Comparison of ENCODE assay signal across 25 cellular contexts in genomic region chr3:131586277-131586676, GRCh38.
"Had no signal": no experiment of that assay in that cellular context is flagged by ENCODE, and none has a peak within 500 bp of the region (broad histone marks: within the 10 kb centered on the region; RNA-seq: fewer than 3 reads in every experiment).

No MANE protein-coding gene starts in this region.

- ATAC-seq: effector memory CD8-positive, alpha-beta T cell; esophagus mucosa; foreskin keratinocyte; gastrocnemius medialis; gastroesophageal sphincter; heart left ventricle; heart right ventricle had no signal

- H3K4me3 ChIP-seq: colonic mucosa, coronary artery, dorsolateral prefrontal cortex, esophagus muscularis mucosa, esophagus squamous epithelium, gastrocnemius medialis, gastroesophageal sphincter, heart left ventricle, heart right ventricle, hepatocyte had no signal

- DNase-seq: colonic mucosa; cortex of kidney; dermis blood vessel endothelial cell; dorsolateral prefrontal cortex; effector CD4-positive, alpha-beta T cell; effector CD8-positive, alpha-beta T cell; effector memory CD4-positive, alpha-beta T cell; effector memory CD8-positive, alpha-beta T cell; endodermal cell; erythroblast; esophagus squamous epithelium; foreskin fibroblast; foreskin keratinocyte; foreskin melanocyte; gastrocnemius medialis; glutamatergic neuron; head of caudate nucleus; heart left ventricle; heart right ventricle had no signal

- H3K27ac ChIP-seq: colonic mucosa, coronary artery, dorsolateral prefrontal cortex, epithelial cell of prostate, esophagus muscularis mucosa, esophagus squamous epithelium, foreskin keratinocyte, gastrocnemius medialis, gastroesophageal sphincter, heart left ventricle, heart right ventricle, hepatocyte had no signal

- H3K27me3 ChIP-seq: colonic mucosa, dorsolateral prefrontal cortex, esophagus muscularis mucosa, esophagus squamous epithelium, foreskin keratinocyte, gastroesophageal sphincter, heart left ventricle, hepatocyte had no signal

- H2AFZ ChIP-seq: hepatocyte had no signal

- H3K4me1 ChIP-seq: colonic mucosa, esophagus muscularis mucosa, esophagus squamous epithelium, foreskin keratinocyte, gastrocnemius medialis, gastroesophageal sphincter, heart right ventricle had no signal

- H3K9me3 ChIP-seq: colonic mucosa, esophagus muscularis mucosa, esophagus squamous epithelium, gastrocnemius medialis, gastroesophageal sphincter, heart left ventricle, heart right ventricle had no signal

- H3K36me3 ChIP-seq: colonic mucosa, esophagus muscularis mucosa, esophagus squamous epithelium, gastrocnemius medialis, gastroesophageal sphincter, heart left ventricle, heart right ventricle had no signal

- H3K4me2 ChIP-seq: hepatocyte had no signal

- H3K79me2 ChIP-seq: hepatocyte had no signal
